ENCODE assay signal across 13 cellular contexts in genomic region chr1:114467491-114467890, GRCh38. TPM values are rescaled to one million over a fixed set of nuclear protein-coding genes. Genes with fewer than 3 reads are reported as not detected.
A peak's percentile ranks its signal among the peaks of the same experiment; 100 is the strongest.
DNase-seq lines count a peak whose midpoint lies in the region; ATAC-seq and TF ChIP-seq lines count a peak whose summit lies in the region.
"Had no signal": no experiment of that assay in that cellular context is flagged by ENCODE, and none has a peak within 500 bp of the region (broad histone marks: within the 10 kb centered on the region; RNA-seq: fewer than 3 reads in every experiment).

No MANE protein-coding gene starts in this region.

- no peaks in the 10 kb centered on the region for H3K9me3 Mint-ChIP-seq in activated CD8-positive, alpha-beta memory T cell treated with anti-CD3 and anti-CD28 coated beads, Interleukin-2, amount 10 ng/mL, durations not matched to agents 7 days and 5 days (ENCODE audit: low read depth)
- H3K9me3 Mint-ChIP-seq in WTC11 = peaks cover 6% of the 10 kb centered on the region; the same call in 1 of the 2 replicates
- H3K9me3 Mint-ChIP-seq in progenitor cell of endocrine pancreas (ENCODE audit: low read depth) = no peaks in the 10 kb centered on the region

- intact Hi-C loops in dorsolateral prefrontal cortex (cut with DNase I) = no loop called here

- peak overlapping the region; percentile 10 for H3K27ac Mint-ChIP-seq in activated CD8-positive, alpha-beta memory T cell treated with anti-CD3 and anti-CD28 coated beads, Interleukin-2, amount 10 ng/mL, durations not matched to agents 7 days and 5 days
- H3K27ac Mint-ChIP-seq in WTC11 (peak overlapping the region; percentile 69), progenitor cell of endocrine pancreas (peak overlapping the region; percentile 29)

- peak; percentile 37 for ATAC-seq in activated CD8-positive, alpha-beta memory T cell treated with anti-CD3 and anti-CD28 coated beads, Interleukin-2, amount 10 ng/mL, durations not matched to agents 7 days and 5 days
- ATAC-seq in HG02642 (IDR thresholded peaks at IDR 0.05; ENCODE audit: poor library complexity, unreplicated experiment) (peak; percentile 62), WTC11 (no peak)

- no peak overlapping the region for H3K4me3 Mint-ChIP-seq in activated CD8-positive, alpha-beta memory T cell treated with anti-CD3 and anti-CD28 coated beads, Interleukin-2, amount 10 ng/mL, durations not matched to agents 7 days and 5 days
- H3K4me3 Mint-ChIP-seq in WTC11 (no peak overlapping the region), progenitor cell of endocrine pancreas (ENCODE audit: low read depth) (no peak overlapping the region)

- CTCF ChIA-PET in activated CD8-positive, alpha-beta memory T cell treated with anti-CD3 and anti-CD28 coated beads, Interleukin-2, amount 10 ng/mL, durations not matched to agents 7 days and 5 days (lab: Charles Lee) = interaction anchor here (1.6 kb wide), 1 partner anchor 32 kb away, joined by 4 read pairs; no protein-coding TSS in a partner anchor
- CTCF ChIA-PET in WTC11 (lab: Charles Lee) = interaction anchor here (1.1 kb wide), 1 partner anchor 28 kb away, joined by 5 read pairs; no protein-coding TSS in a partner anchor

- no peaks in the 10 kb centered on the region for H3K27me3 Mint-ChIP-seq in activated CD8-positive, alpha-beta memory T cell treated with anti-CD3 and anti-CD28 coated beads, Interleukin-2, amount 10 ng/mL, durations not matched to agents 7 days and 5 days
- H3K27me3 Mint-ChIP-seq in WTC11 (ENCODE audit: low read depth) (no peaks in the 10 kb centered on the region), progenitor cell of endocrine pancreas (no peaks in the 10 kb centered on the region)

- H3K27ac ChIP-seq in dorsolateral prefrontal cortex = no peak overlapping the region
- H3K27ac ChIP-seq: KMS-11 had no signal

- no peak for DNase-seq in activated CD8-positive, alpha-beta memory T cell treated with anti-CD3 and anti-CD28 coated beads, Interleukin-2, amount 10 ng/mL, durations not matched to agents 7 days and 5 days
- DNase-seq in activated CD8-positive, alpha-beta memory T cell treated with anti-CD3 and anti-CD28 coated beads for 24 hours = no peak
- DNase-seq in WTC11 (ENCODE audit: low spot score) (no peak), progenitor cell of endocrine pancreas (ENCODE audit: low spot score, unreplicated experiment) (no peak), mesenteric fat pad (ENCODE audit: low spot score) (no peak), HT-29 (ENCODE audit: low spot score) (no peak), dorsolateral prefrontal cortex (no peak)
- DNase-seq: EL, hippocampal formation, mesenchymal stem cell, NCI-H2081 treated with DMSO at 0.1 percent for 48 hours had no signal

- H3K4me1 Mint-ChIP-seq in activated CD8-positive, alpha-beta memory T cell treated with anti-CD3 and anti-CD28 coated beads, Interleukin-2, amount 10 ng/mL, durations not matched to agents 7 days and 5 days = peaks cover 35% of the 10 kb centered on the region
- H3K4me1 Mint-ChIP-seq in WTC11 (peaks cover 46% of the 10 kb centered on the region), progenitor cell of endocrine pancreas (ENCODE audit: low read depth) (peaks cover 20% of the 10 kb centered on the region)

- H3K4me3 ChIP-seq in dorsolateral prefrontal cortex = no peak overlapping the region

- no peaks in the 10 kb centered on the region for H3K27me3 ChIP-seq in dorsolateral prefrontal cortex

- TF ChIP-seq CTCF in WTC11 (IDR thresholded peaks at IDR 0.05) (no peak), progenitor cell of endocrine pancreas (IDR thresholded peaks at IDR 0.05; ENCODE audit: unreplicated experiment) (no peak), dorsolateral prefrontal cortex (IDR thresholded peaks at IDR 0.05 in 54 of 56, conservative IDR thresholded peaks at IDR 0.05 in 2 of 56; ENCODE audit: low read depth in 1 of 56, partially characterized antibody in 56 of 56) (no peak)

- POLR2A ChIA-PET in WTC11 (lab: Charles Lee) = no interaction called here

- H3K36me3 Mint-ChIP-seq in activated CD8-positive, alpha-beta memory T cell treated with anti-CD3 and anti-CD28 coated beads, Interleukin-2, amount 10 ng/mL, durations not matched to agents 7 days and 5 days = peaks cover 6% of the 10 kb centered on the region
- H3K36me3 Mint-ChIP-seq in WTC11 (peaks cover 8% of the 10 kb centered on the region; the same call in 1 of the 2 replicates), progenitor cell of endocrine pancreas (ENCODE audit: insufficient read depth) (peaks cover 2% of the 10 kb centered on the region)

TF ChIP-seq in WTC11, 78 proteins besides CTCF, POLR2A, EP300 and RAD21:
- TF ChIP-seq ETV6 (CRISPR knock-in tag; IDR thresholded peaks at IDR 0.05) (no peak), ZSCAN18 (CRISPR knock-in tag; IDR thresholded peaks at IDR 0.05) (no peak), FOXJ3 (CRISPR knock-in tag; IDR thresholded peaks at IDR 0.05; ENCODE audit: borderline replicate concordance) (no peak), GABPB1 (CRISPR knock-in tag; IDR thresholded peaks at IDR 0.05) (peak; percentile 82)

RNA-seq across cellular contexts. Expression of gene TRIM33, which starts 43.5 kb away (rescaled TPM):
- 10 to 100 TPM; 39.0 to 40.1 TPM for total RNA-seq in activated CD8-positive, alpha-beta memory T cell treated with anti-CD3 and anti-CD28 coated beads, Interleukin-2, amount 10 ng/mL, durations not matched to agents 7 days and 5 days
- 42.0 to 44.5 TPM (median 42.7 TPM) in 3 replicates for total RNA-seq in WTC11 (2021)
- total RNA-seq in progenitor cell of endocrine pancreas = 66.5 and 68.7 TPM in 2 replicates
- 26.2 TPM for total RNA-seq in mesenteric fat pad
- 32.9 and 33.3 TPM in 2 replicates for total RNA-seq in HT-29 (2014; rRNA removed; shearing (Covaris generic))
- 10 to 100 TPM; 39.0 to 71.8 (median 55.0) TPM for total RNA-seq in dorsolateral prefrontal cortex

Comparison
In these comparisons a context has a peak if more than half of its experiments do, and no peak if none do; other contexts are left out.
1. H3K27ac Mint-ChIP-seq: peak in every context shown above with its lines; median percentile 69 in WTC11; 29 in progenitor cell of endocrine pancreas; 10 in activated CD8-positive, alpha-beta memory T cell treated with anti-CD3 and anti-CD28 coated beads, Interleukin-2, amount 10 ng/mL, durations not matched to agents 7 days and 5 days.